Comparison of ENCODE assay signal across 9 cellular contexts in the genomic region with DNA sequence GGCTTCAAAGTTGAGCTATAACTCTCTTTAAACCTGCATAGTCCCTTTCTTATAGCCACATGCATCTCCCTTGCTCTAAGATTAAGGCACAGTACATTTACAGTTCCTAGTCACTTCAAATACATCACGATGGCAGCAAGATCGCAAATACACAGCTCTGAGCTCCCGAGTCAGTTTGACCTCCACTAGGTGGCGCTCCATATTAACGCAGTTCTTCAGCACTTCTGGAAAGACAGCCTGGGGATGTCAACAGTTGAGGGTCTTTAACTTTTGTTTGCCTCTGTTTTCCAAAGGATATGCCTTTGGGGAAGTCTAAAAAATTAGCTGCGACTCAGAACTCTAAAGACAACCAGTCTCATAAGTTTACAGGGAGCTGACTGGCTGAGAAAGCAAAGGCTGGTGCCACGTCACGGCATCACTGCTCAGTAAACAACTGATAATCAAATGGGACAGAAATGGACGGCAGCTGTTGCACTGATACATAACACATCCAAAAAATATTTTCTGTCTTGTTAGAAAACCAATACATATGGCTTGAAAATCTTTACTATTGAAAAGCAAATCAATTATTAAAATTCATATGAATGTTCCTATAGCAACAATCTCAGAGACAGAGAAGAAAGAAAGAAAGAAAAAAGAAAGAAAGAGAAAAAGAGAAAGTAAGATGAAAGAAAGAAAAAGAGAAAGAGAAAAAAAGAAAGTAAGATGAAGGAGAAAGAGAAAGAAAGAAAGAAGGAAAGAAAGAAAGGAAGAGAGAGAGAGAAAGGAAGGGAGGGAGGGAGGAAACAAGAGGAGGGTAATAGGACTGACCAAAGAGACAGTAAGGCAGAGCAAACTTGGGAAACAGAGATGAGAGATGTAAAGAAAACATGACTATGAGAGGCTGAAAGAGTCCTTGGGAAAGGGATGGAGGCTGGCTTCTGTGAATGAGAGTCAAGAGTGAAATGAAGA.
A peak's percentile ranks its signal among the peaks of the same experiment; 100 is the strongest.
DNase-seq lines count a peak whose midpoint lies in the region; ATAC-seq, FAIRE-seq and TF ChIP-seq lines count a peak whose summit lies in the region.
"Had no signal": no experiment of that assay in that cellular context is flagged by ENCODE, and none has a peak within 500 bp of the region (broad histone marks: within the 10 kb centered on the region; RNA-seq: fewer than 3 reads in every experiment).

No MANE protein-coding gene starts in this region.

- SMC1A ChIA-PET in GM12878 (lab: Charles Lee; ENCODE audit: uncharacterized antibody, unreplicated experiment), result interaction anchor here (0.6 to 4.7 kb wide), 30 partner anchors 7 to 1839 kb away, joined by 3 to 27 read pairs (median 4); no protein-coding TSS in a partner anchor

- no peak overlapping the region for H3K4me2 ChIP-seq in GM12878 (ENCODE audit: control insufficient read depth, insufficient read depth)

- H3K27me3 ChIP-seq in GM12878 (replicated peaks in 1 of 2; ENCODE audit: control insufficient read depth in 2 of 2, insufficient read depth in 2 of 2, low read length in 1 of 2), result no peaks in the 10 kb centered on the region; a peak in 1 of 4 replicates

- POLR2A ChIA-PET in GM12878 (lab: Charles Lee), result no interaction called here

- H3K79me2 ChIP-seq in GM12878 (ENCODE audit: control insufficient read depth, insufficient read depth, low read length), result no peaks in the 10 kb centered on the region

- TF ChIP-seq POLR2A in GM12878 (IDR thresholded peaks at IDR 0.05; ENCODE audit: low read depth, low read length), result no peak

- H3K4me3 ChIP-seq in GM12878, result no peak overlapping the region

- no peaks in the 10 kb centered on the region for H3K4me1 Mint-ChIP-seq in stimulated activated memory B cell treated with anti-CD40 and anti-IgM and Interleukin-4, amounts not matched to agents 10 μg/mL and 1 μg/mL and 100 μg/mL, for 72 hours
- H3K4me1 Mint-ChIP-seq: activated B cell treated with CpG ODN at 0.5 μM for 24 hours had no signal

- no peak overlapping the region for H3K27ac Mint-ChIP-seq in stimulated activated memory B cell treated with anti-CD40 and anti-IgM and Interleukin-4, amounts not matched to agents 10 μg/mL and 1 μg/mL and 100 μg/mL, for 72 hours
- H3K27ac Mint-ChIP-seq: activated B cell treated with CpG ODN at 0.5 μM for 24 hours had no signal

- intact Hi-C loops in GM12878 (cut with micrococcal nuclease; ENCODE audit: unreplicated experiment), result loop anchor here (1.0 to 10.0 kb wide), 6 partner anchors 89 to 1836 kb away; no protein-coding TSS in a partner anchor

- peak; percentile 76 to 83 (median 78) for TF ChIP-seq CTCF in GM12878 (IDR thresholded peaks at IDR 0.05 in 2 of 3, conservative IDR thresholded peaks at IDR 0.05 in 1 of 3; ENCODE audit: control insufficient read depth in 2 of 3, extremely low read depth in 1 of 3, insufficient read depth in 1 of 3, low read depth in 3 of 3, low read length in 3 of 3)

- ATAC-seq in HG02981 (IDR thresholded peaks at IDR 0.05; ENCODE audit: unreplicated experiment) (peak; percentile 80), GM12878 (peak; percentile 94)
- ATAC-seq in stimulated activated memory B cell treated with anti-CD40 and anti-IgM and Interleukin-4, amounts not matched to agents 10 μg/mL and 1 μg/mL and 100 μg/mL, for 72 hours, result no peak

- H3K4me1 ChIP-seq in GM12878 (ENCODE audit: control insufficient read depth, insufficient read depth, low read length), result no peaks in the 10 kb centered on the region

- WGBS in GM12878 (ENCODE audit: insufficient coverage, insufficient replicate concordance, low lambda C conversion rate, missing lambda C conversion rate), result 21% methylated on average over 9 of the region's 9 CpGs

- H3K9ac ChIP-seq in GM12878 (ENCODE audit: control insufficient read depth, insufficient read depth, low read length), result no peak overlapping the region

- no peaks in the 10 kb centered on the region for H4K20me1 ChIP-seq in GM12878 (ENCODE audit: control insufficient read depth, insufficient read depth)

- H3K27ac ChIP-seq in GM12878 (ENCODE audit: control insufficient read depth, insufficient read depth), result no peak overlapping the region

- H3K27me3 Mint-ChIP-seq in stimulated activated memory B cell treated with anti-CD40 and anti-IgM and Interleukin-4, amounts not matched to agents 10 μg/mL and 1 μg/mL and 100 μg/mL, for 72 hours, result no peaks in the 10 kb centered on the region
- H3K27me3 Mint-ChIP-seq: activated B cell treated with CpG ODN at 0.5 μM for 24 hours had no signal

- H3K36me3 Mint-ChIP-seq in stimulated activated memory B cell treated with anti-CD40 and anti-IgM and Interleukin-4, amounts not matched to agents 10 μg/mL and 1 μg/mL and 100 μg/mL, for 72 hours, result no peaks in the 10 kb centered on the region

- H3K9me3 ChIP-seq in GM12878 (replicated peaks; ENCODE audit: control insufficient read depth, insufficient read depth, low read length), result no peaks in the 10 kb centered on the region

- TF ChIP-seq EP300 in GM12878 (IDR thresholded peaks at IDR 0.05; ENCODE audit: borderline replicate concordance in 1 of 2, control insufficient read depth in 1 of 2, low read depth in 2 of 2, low read length in 2 of 2), result no peak

- in situ Hi-C loops in GM12878 (cut with MboI), result loop anchor here (10.0 kb wide), 1 partner anchor 279 kb away; no protein-coding TSS in a partner anchor

- RAD21 ChIA-PET in GM12878 (lab: Charles Lee; ENCODE audit: unreplicated experiment), result interaction anchor here (0.6 to 3.0 kb wide), 16 partner anchors 9 to 1499 kb away, joined by 3 to 26 read pairs (median 4); no protein-coding TSS in a partner anchor

- BruUV-seq in GM12878 (replicated peaks; lab: Mats Ljungman, UMichigan), result no TSS peak

- FAIRE-seq in GM18507 (lab: Jason Lieb, UNC) (peak; percentile 72), GM12878 (lab: Jason Lieb, UNC) (peak; percentile 94)

- peak; percentile 86 for TF ChIP-seq RAD21 in GM12878 (IDR thresholded peaks at IDR 0.05; ENCODE audit: insufficient read depth, low read depth, low read length)

- H3K36me3 ChIP-seq in GM12878 (ENCODE audit: control insufficient read depth in 2 of 2, insufficient read depth in 2 of 2, low read length in 1 of 2), result no peaks in the 10 kb centered on the region

- H3K9me3 Mint-ChIP-seq in stimulated activated memory B cell treated with anti-CD40 and anti-IgM and Interleukin-4, amounts not matched to agents 10 μg/mL and 1 μg/mL and 100 μg/mL, for 72 hours, result no peaks in the 10 kb centered on the region
- H3K9me3 Mint-ChIP-seq: activated B cell treated with CpG ODN at 0.5 μM for 24 hours had no signal

- no peak overlapping the region for H2AFZ ChIP-seq in GM12878 (ENCODE audit: control insufficient read depth, low read depth, low read length)

- H3K4me3 Mint-ChIP-seq in stimulated activated memory B cell treated with anti-CD40 and anti-IgM and Interleukin-4, amounts not matched to agents 10 μg/mL and 1 μg/mL and 100 μg/mL, for 72 hours, result no peak overlapping the region
- H3K4me3 Mint-ChIP-seq: activated B cell treated with CpG ODN at 0.5 μM for 24 hours had no signal

- CTCF ChIA-PET in GM12878 (lab: Yijun Ruan, JAX), result interaction anchor here (0.6 to 6.1 kb wide), 61 partner anchors 9 to 1839 kb away, joined by 3 to 62 read pairs (median 3); no protein-coding TSS in a partner anchor

- peak; percentile 55 for DNase-seq in CD1c-positive myeloid dendritic cell (ENCODE audit: extremely low spot score)
- DNase-seq in GM18507 (ENCODE audit: extremely low spot score, insufficient read length, low read depth), result peak; percentile 5
- DNase-seq in NCI-H460 (ENCODE audit: extremely low read depth, low read depth), result peak; percentile 72
- DNase-seq in GM12878 (ENCODE audit: low read depth, low spot score), result no peak
- peak; percentile 63 for DNase-seq in iPS-NIHi11 (ENCODE audit: low spot score)
- peak; percentile 27 to 33 for DNase-seq in stimulated activated CD4-positive, alpha-beta T cell treated with anti-CD3 and anti-CD28 coated beads, Interleukin-2, amount 100 ng/mL, for 24 hours
- DNase-seq: activated B cell treated with CpG ODN at 0.5 μM for 24 hours had no signal

TF ChIP-seq in GM12878, 131 proteins besides CTCF, POLR2A, EP300 and RAD21:
- TF ChIP-seq SMC3 (IDR thresholded peaks at IDR 0.05; ENCODE audit: borderline replicate concordance, low read length), result peak; percentile 73
- no peak for TF ChIP-seq POU2F2 (IDR thresholded peaks at IDR 0.05; ENCODE audit: borderline replicate concordance, low read depth, low read length)
- TF ChIP-seq YY1 (IDR thresholded peaks at IDR 0.05; ENCODE audit: low read depth, low read length), result peak; percentile 40; the same call in 1 of the 2 replicates
TF ChIP-seq in GM12878: peak in this region for 2.
